ENCODE assay signal across 2 cellular contexts in genomic region chr9:99873943-99874584, GRCh38.
TF ChIP-seq lines count a peak whose summit lies in the region.

No MANE protein-coding gene starts in this region.

TF ChIP-seq in IMR-90, 13 proteins besides CTCF, POLR2A, EP300 and RAD21:
- no peak for TF ChIP-seq RFX5 (IDR thresholded peaks at IDR 0.05; ENCODE audit: low read depth, low read length)
- no peak for TF ChIP-seq MXI1 (IDR thresholded peaks at IDR 0.05; ENCODE audit: borderline replicate concordance, low read depth, low read length)
- no peak for TF ChIP-seq ELK1 (IDR thresholded peaks at IDR 0.05; ENCODE audit: borderline replicate concordance, low read depth, low read length)
- no peak for TF ChIP-seq MAFK (IDR thresholded peaks at IDR 0.05; ENCODE audit: low read depth, low read length)
- TF ChIP-seq FOS (IDR thresholded peaks at IDR 0.05; ENCODE audit: low read depth, low read length): no peak
- no peak for TF ChIP-seq SMC3 (IDR thresholded peaks at IDR 0.05; ENCODE audit: low read depth, low read length)
- no peak for TF ChIP-seq NFE2L2 (IDR thresholded peaks at IDR 0.05; ENCODE audit: low read depth, low read length)
- no peak for TF ChIP-seq BHLHE40 (IDR thresholded peaks at IDR 0.05; ENCODE audit: low read depth, low read length)

TF ChIP-seq in GM12878, 131 proteins besides CTCF, POLR2A, EP300 and RAD21:
- TF ChIP-seq SMAD1 (IDR thresholded peaks at IDR 0.05; ENCODE audit: low read depth, partially characterized antibody) (no peak), ATF7 (IDR thresholded peaks at IDR 0.05; ENCODE audit: low read depth) (peak; percentile 49; the same call in 1 of the 2 replicates)
